13 cellular contexts compared by ENCODE assay signal in the genomic region with DNA sequence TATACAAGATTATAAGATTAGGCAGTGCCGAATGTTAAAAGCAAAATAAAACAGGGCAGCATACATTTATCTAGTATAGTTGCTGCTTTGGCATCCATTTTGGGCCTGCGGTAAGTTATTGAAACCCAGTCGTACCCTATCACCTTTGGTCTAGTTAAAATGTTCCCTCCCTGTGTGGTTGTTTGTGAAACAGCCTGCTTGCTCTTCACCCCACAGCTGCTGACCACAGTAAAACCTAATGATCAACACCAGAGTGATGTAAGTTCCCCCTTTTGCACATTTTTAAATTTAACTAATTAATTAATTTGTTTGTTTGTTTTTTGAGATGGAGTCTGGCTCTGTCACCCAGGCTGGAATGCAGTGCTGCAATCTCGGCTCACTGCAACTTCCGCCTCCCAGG. TPM values are rescaled to one million over a fixed set of nuclear protein-coding genes. Genes with fewer than 3 reads are reported as not detected.
A peak's percentile ranks its signal among the peaks of the same experiment; 100 is the strongest.
DNase-seq lines count a peak whose midpoint lies in the region; ATAC-seq, FAIRE-seq and TF ChIP-seq lines count a peak whose summit lies in the region.
"Had no signal": no experiment of that assay in that cellular context is flagged by ENCODE, and none has a peak within 500 bp of the region (broad histone marks: within the 10 kb centered on the region; RNA-seq: fewer than 3 reads in every experiment).

No MANE protein-coding gene starts in this region.

- dilution Hi-C loops in endothelial cell of umbilical vein (cut with MboI; ENCODE audit: extremely low pct_ligation_motif_present, low sequenced_read_pairs): no loop called here

- H3K27ac ChIP-seq in endothelial cell of umbilical vein (ENCODE audit: insufficient read depth, low read depth, low read length) (peak overlapping the region; percentile 57), tibial nerve (no peak overlapping the region)
- H3K27ac ChIP-seq: BLaER1 treated with 17β-estradiol and CSF1 and Interleukin-3, amounts not matched to agents 10 nM and 100 nM had no signal

- H3K79me2 ChIP-seq in endothelial cell of umbilical vein (ENCODE audit: control insufficient read depth, insufficient read depth, low read length): no peaks in the 10 kb centered on the region

- no peaks in the 10 kb centered on the region for H4K20me1 ChIP-seq in endothelial cell of umbilical vein (replicated peaks; ENCODE audit: control insufficient read depth, extremely low read depth, insufficient read depth, low read length)
- H4K20me1 ChIP-seq: BLaER1 treated with 17β-estradiol and CSF1 and Interleukin-3, amounts not matched to agents 10 nM and 100 nM had no signal

- no peaks in the 10 kb centered on the region for H3K36me3 ChIP-seq in endothelial cell of umbilical vein (ENCODE audit: control insufficient read depth in 2 of 2, extremely low read depth in 1 of 2, insufficient read depth in 2 of 2, low read length in 2 of 2)
- H3K36me3 ChIP-seq in tibial nerve: no peaks in the 10 kb centered on the region
- H3K36me3 ChIP-seq: BLaER1 treated with 17β-estradiol and CSF1 and Interleukin-3, amounts not matched to agents 10 nM and 100 nM had no signal

- ATAC-seq in GM18867 (IDR thresholded peaks at IDR 0.05; ENCODE audit: unreplicated experiment): peak; percentile 41
- ATAC-seq in GM21515 (IDR thresholded peaks at IDR 0.05; ENCODE audit: unreplicated experiment): peak; percentile 40
- ATAC-seq in HG03378 (IDR thresholded peaks at IDR 0.05; ENCODE audit: unreplicated experiment): peak; percentile 48
- ATAC-seq: activated T-cell treated with anti-CD3 and anti-CD28 coated beads, Interleukin-2, amount 50 U/mL, for 4 hours; SK-N-SH treated with all-trans-retinoic acid at 6 μM for 48 hours had no signal

- H3K4me1 Mint-ChIP-seq in nephron progenitor cell: no peaks in the 10 kb centered on the region
- H3K4me1 Mint-ChIP-seq: neural crest cell had no signal

- 78 to 93% methylated on average over 5 of the region's 5 CpGs for WGBS in tibial nerve, 2 donors

- no peaks in the 10 kb centered on the region for H3K9me1 ChIP-seq in endothelial cell of umbilical vein (replicated peaks; ENCODE audit: control insufficient read depth, extremely low read depth, insufficient read depth, low read length)

- no peak overlapping the region for H3K4me3 Mint-ChIP-seq in nephron progenitor cell
- H3K4me3 Mint-ChIP-seq: activated T-cell treated with anti-CD3 and anti-CD28 coated beads, Interleukin-2, amount 50 U/mL, for 4 hours; neural crest cell had no signal

- H3K27me3 ChIP-seq in endothelial cell of umbilical vein (ENCODE audit: control insufficient read depth in 2 of 2, insufficient read depth in 2 of 2, low read length in 2 of 2): no peaks in the 10 kb centered on the region
- H3K27me3 ChIP-seq in tibial nerve: no peaks in the 10 kb centered on the region
- H3K27me3 ChIP-seq: BLaER1 treated with 17β-estradiol and CSF1 and Interleukin-3, amounts not matched to agents 10 nM and 100 nM had no signal

- TF ChIP-seq CTCF in endothelial cell of umbilical vein (IDR thresholded peaks at IDR 0.05; ENCODE audit: extremely low read depth in 1 of 2, insufficient read depth in 1 of 2, low read depth in 1 of 2, low read length in 2 of 2) (no peak), nephron progenitor cell (IDR thresholded peaks at IDR 0.05) (no peak), tibial nerve (IDR thresholded peaks at IDR 0.05) (no peak)

- H3K9me3 ChIP-seq in endothelial cell of umbilical vein (replicated peaks; ENCODE audit: control insufficient read depth, insufficient read depth, low read length): no peaks in the 10 kb centered on the region
- H3K9me3 ChIP-seq in tibial nerve: no peaks in the 10 kb centered on the region

- intact Hi-C loops in endothelial cell of umbilical vein (cut with micrococcal nuclease): loop anchor here (1.0 kb wide), 1 partner anchor 14 kb away; no protein-coding TSS in a partner anchor

- H3K27ac Mint-ChIP-seq in nephron progenitor cell: no peak overlapping the region

- POLR2A ChIA-PET in endothelial cell of umbilical vein (lab: Charles Lee): no interaction called here

- no TSS peak for BruUV-seq in endothelial cell of umbilical vein (replicated peaks; lab: Mats Ljungman, UMichigan)

- TF ChIP-seq EP300 in tibial nerve (IDR thresholded peaks at IDR 0.05): no peak

- CTCF ChIA-PET in endothelial cell of umbilical vein (lab: Charles Lee): no interaction called here

- H3K9me3 Mint-ChIP-seq in nephron progenitor cell: peaks cover 13% of the 10 kb centered on the region

- no peak overlapping the region for H3K9ac ChIP-seq in endothelial cell of umbilical vein (replicated peaks; ENCODE audit: extremely low read depth, insufficient read depth, low read length)
- H3K9ac ChIP-seq: BLaER1 treated with 17β-estradiol and CSF1 and Interleukin-3, amounts not matched to agents 10 nM and 100 nM had no signal

- peaks cover 7% of the 10 kb centered on the region for H3K27me3 Mint-ChIP-seq in nephron progenitor cell (ENCODE audit: low read depth, poor library complexity)

- H3K36me3 Mint-ChIP-seq in nephron progenitor cell (ENCODE audit: low read depth): no peaks in the 10 kb centered on the region

- H2AFZ ChIP-seq in endothelial cell of umbilical vein (ENCODE audit: low read depth, low read length): no peak overlapping the region

- H3K4me3 ChIP-seq in endothelial cell of umbilical vein (replicated peaks in 1 of 3; ENCODE audit: insufficient read depth in 1 of 3, low read depth in 1 of 3, low read length in 3 of 3): no peak overlapping the region
- H3K4me3 ChIP-seq in tibial nerve: no peak overlapping the region
- H3K4me3 ChIP-seq: BLaER1 treated with 17β-estradiol and CSF1 and Interleukin-3, amounts not matched to agents 10 nM and 100 nM had no signal

- no peak for DNase-seq in endothelial cell of umbilical vein (ENCODE audit: low read depth, low spot score)
- no peak for DNase-seq in NCI-H2227 treated with DMSO at 0.1 percent for 48 hours (lab: John Stamatoyannopoulos, UW)
- no peak for DNase-seq in nephron progenitor cell
- no peak for DNase-seq in ureter (ENCODE audit: low spot score)
- no peak for DNase-seq in tibial nerve (ENCODE audit: low spot score in 2 of 2)
- DNase-seq: activated T-cell treated with anti-CD3 and anti-CD28 coated beads, Interleukin-2, amount 50 U/mL, for 4 hours; NCI-H1436 had no signal

- TF ChIP-seq POLR2A in endothelial cell of umbilical vein (IDR thresholded peaks at IDR 0.05; ENCODE audit: low read depth, low read length) (no peak), tibial nerve (IDR thresholded peaks at IDR 0.05) (no peak)

- peak overlapping the region; percentile 92 for H3K4me2 ChIP-seq in endothelial cell of umbilical vein (ENCODE audit: insufficient read depth, low read length)

- H3K4me1 ChIP-seq in endothelial cell of umbilical vein (ENCODE audit: control insufficient read depth, extremely low read depth, insufficient read depth, low read length) (peaks cover 21% of the 10 kb centered on the region), tibial nerve (no peaks in the 10 kb centered on the region)

- no peak for FAIRE-seq in endothelial cell of umbilical vein (lab: Jason Lieb, UNC)

TF ChIP-seq in endothelial cell of umbilical vein, 7 proteins besides CTCF, POLR2A, EP300 and RAD21:
- TF ChIP-seq MYC (IDR thresholded peaks at IDR 0.05; ENCODE audit: low read depth, low read length) (no peak), JUN (IDR thresholded peaks at IDR 0.05; ENCODE audit: borderline replicate concordance, insufficient read depth, insufficient read length, low read depth) (no peak), FOS (IDR thresholded peaks at IDR 0.05; ENCODE audit: borderline replicate concordance, insufficient read depth, low read length) (no peak), POLR2AphosphoS5 (IDR thresholded peaks at IDR 0.05; ENCODE audit: insufficient read depth, low read depth, low read length) (no peak), EZH2 (IDR thresholded peaks at IDR 0.05; ENCODE audit: borderline replicate concordance, low read depth, low read length, severe bottlenecking) (no peak), MAX (IDR thresholded peaks at IDR 0.05; ENCODE audit: insufficient read depth, insufficient read length) (no peak), GATA2 (IDR thresholded peaks at IDR 0.05; ENCODE audit: insufficient read depth, insufficient read length, low read depth, low read length) (no peak)

RNA-seq across cellular contexts. Expression of gene TXNDC5, which starts 50.3 kb away (rescaled TPM):
- total RNA-seq in endothelial cell of umbilical vein: 1,581 and 1,665 TPM in 2 replicates
- polyA plus RNA-seq in endothelial cell of umbilical vein: 2,566 and 2,629 TPM in 2 replicates
- 2,247 and 2,322 TPM in 2 replicates for polyA plus RNA-seq in endothelial cell of umbilical vein (2011; cell fraction: cytosol; rRNA removed)
- 1,597 and 1,745 TPM in 2 replicates for polyA plus RNA-seq in endothelial cell of umbilical vein (2011; cell fraction: nucleus; rRNA removed)
- polyA plus RNA-seq in endothelial cell of umbilical vein (2012): 1,989 and 2,618 TPM in 2 replicates
- polyA minus RNA-seq in endothelial cell of umbilical vein: 2,443 and 2,887 TPM in 2 replicates
- polyA minus RNA-seq in endothelial cell of umbilical vein (2011; cell fraction: cytosol; rRNA and poly(A)+ RNA removed): 46.0 TPM
- polyA minus RNA-seq in endothelial cell of umbilical vein (2011; cell fraction: nucleus; rRNA and poly(A)+ RNA removed): 638 and 706 TPM in 2 replicates
- total RNA-seq in ureter: 99.3 TPM
- 100 to 1,000 TPM in 3 of 4 donors, 10 to 100 TPM in 1; 85.0 to 137 (median 110) TPM for total RNA-seq in tibial nerve

Comparison
In these comparisons a context has a peak if more than half of its experiments do, and no peak if none do; other contexts are left out.
1. RNA of gene TXNDC5, which starts 50.3 kb away (total RNA-seq): 1,581 to 1,665 TPM in endothelial cell of umbilical vein; 85.0 to 137 TPM in tibial nerve and 99.3 TPM in ureter (single experiment); every median in the first group is over 10 times any median in the second.
2. Peak in every context shown above with its lines, with median percentiles within 50 percentile points of each other: ATAC-seq.